ENCODE assay signal across 9 cellular contexts in genomic region chr1:177945943-177946650, GRCh38. TPM values are rescaled to one million over a fixed set of nuclear protein-coding genes. Genes with fewer than 3 reads are reported as not detected.
DNase-seq lines count a peak whose midpoint lies in the region; ATAC-seq, FAIRE-seq and TF ChIP-seq lines count a peak whose summit lies in the region.
"Had no signal": no experiment of that assay in that cellular context is flagged by ENCODE, and none has a peak within 500 bp of the region (broad histone marks: within the 10 kb centered on the region; RNA-seq: fewer than 3 reads in every experiment).

No MANE protein-coding gene starts in this region.

- H3K9me3 Mint-ChIP-seq in activated CD8-positive, alpha-beta T cell treated with anti-CD3 and anti-CD28 coated beads for 36 hours: no peaks in the 10 kb centered on the region

- FAIRE-seq in GM18507 (lab: Jason Lieb, UNC): peak; percentile 84

- intact Hi-C loops in activated CD8-positive, alpha-beta T cell treated with anti-CD3 and anti-CD28 coated beads for 36 hours (cut with micrococcal nuclease): loop anchor here (10.0 kb wide), 1 partner anchor 1051 kb away; no protein-coding TSS in a partner anchor
- intact Hi-C loops in posterior cingulate gyrus (cut with DNase I): loop anchor here (5.0 to 10.0 kb wide), 2 partner anchors 761 to 1049 kb away; no protein-coding TSS in a partner anchor

- ATAC-seq in HG03095 (IDR thresholded peaks at IDR 0.05; ENCODE audit: unreplicated experiment): peak; percentile 69
- ATAC-seq in activated CD8-positive, alpha-beta T cell treated with anti-CD3 and anti-CD28 coated beads for 36 hours: peak; percentile 51
- ATAC-seq in HG03097 (IDR thresholded peaks at IDR 0.05; ENCODE audit: low FRiP score, unreplicated experiment): no peak

- H3K27me3 Mint-ChIP-seq in activated CD8-positive, alpha-beta T cell treated with anti-CD3 and anti-CD28 coated beads for 36 hours: peaks cover 1% of the 10 kb centered on the region

- H3K36me3 Mint-ChIP-seq in activated CD8-positive, alpha-beta T cell treated with anti-CD3 and anti-CD28 coated beads for 36 hours (ENCODE audit: low read depth): no peaks in the 10 kb centered on the region

- TF ChIP-seq CTCF in C4-2B (conservative IDR thresholded peaks at IDR 0.05): peak; percentile 94
- peak; percentile 74 for TF ChIP-seq CTCF in activated CD8-positive, alpha-beta T cell treated with anti-CD3 and anti-CD28 coated beads for 36 hours (IDR thresholded peaks at IDR 0.05)

- H3K4me1 Mint-ChIP-seq in activated CD8-positive, alpha-beta T cell treated with anti-CD3 and anti-CD28 coated beads for 36 hours (ENCODE audit: low read depth): no peaks in the 10 kb centered on the region

- CTCF ChIA-PET in activated CD8-positive, alpha-beta T cell treated with anti-CD3 and anti-CD28 coated beads for 36 hours (lab: Charles Lee): interaction anchor here (0.7 to 1.3 kb wide), 8 partner anchors 8 to 691 kb away, joined by 3 to 5 read pairs (median 3); no protein-coding TSS in a partner anchor

- H3K27ac ChIP-seq in C4-2B: no peak overlapping the region

- POLR2A ChIA-PET in activated CD8-positive, alpha-beta T cell treated with anti-CD3 and anti-CD28 coated beads for 36 hours (lab: Charles Lee): no interaction called here

- H3K27ac Mint-ChIP-seq in activated CD8-positive, alpha-beta T cell treated with anti-CD3 and anti-CD28 coated beads for 36 hours: no peak overlapping the region

- DNase-seq in GM18507 (ENCODE audit: extremely low spot score, insufficient read length, low read depth): peak; percentile 30
- DNase-seq in NCI-H2227 treated with DMSO at 0.1 percent for 48 hours (lab: John Stamatoyannopoulos, UW): peak; percentile 65
- peak; percentile 54 for DNase-seq in activated CD8-positive, alpha-beta T cell treated with anti-CD3 and anti-CD28 coated beads for 36 hours
- peak; percentile 48 for DNase-seq in foreskin melanocyte
- peak; percentile 47 to 94 (median 67) for DNase-seq in posterior cingulate gyrus

- H3K4me3 Mint-ChIP-seq in activated CD8-positive, alpha-beta T cell treated with anti-CD3 and anti-CD28 coated beads for 36 hours: no peak overlapping the region

RNA-seq across cellular contexts. Expression of gene SEC16B, which starts 23.8 kb away (rescaled TPM):
- not detected for total RNA-seq in activated CD8-positive, alpha-beta T cell treated with anti-CD3 and anti-CD28 coated beads for 36 hours
- total RNA-seq: T-helper 1 cell treated with Interleukin-12 subunit alpha and Interleukin-12 subunit beta and Interleukin-4 antibody, amounts not matched to agents 30 ng/mL and 1 ng/mL, for 36 hours had no signal
